9 cellular contexts compared by ENCODE assay signal in genomic region chr19:52397310-52398090, GRCh38. TPM values are rescaled to one million over a fixed set of nuclear protein-coding genes. Genes with fewer than 3 reads are reported as not detected.
DNase-seq lines count a peak whose midpoint lies in the region; TF ChIP-seq lines count a peak whose summit lies in the region.
"Had no signal": no experiment of that assay in that cellular context is flagged by ENCODE, and none has a peak within 500 bp of the region (broad histone marks: within the 10 kb centered on the region; RNA-seq: fewer than 3 reads in every experiment).

Gene ZNF528 (plus strand): TSS chr19:52397849. CDS start chr19:52402014, 4,165 bp downstream.

- POLR2A ChIA-PET in HEK293T (lab: Yijun Ruan, JAX) = no interaction called here

- CTCF ChIA-PET in HEK293T (lab: Yijun Ruan, JAX) = no interaction called here
- CTCF ChIA-PET in Calu3 (lab: Charles Lee) = interaction anchor here (0.6 kb wide), 1 partner anchor 653 kb away, joined by 4 read pairs; no protein-coding TSS in a partner anchor

- no peaks in the 10 kb centered on the region for H3K4me1 Mint-ChIP-seq in Calu3 (ENCODE audit: low read depth, unreplicated experiment)
- H3K4me1 Mint-ChIP-seq: nephron had no signal

- TF ChIP-seq CTCF in choroid plexus epithelial cell (conservative IDR thresholded peaks at IDR 0.05; ENCODE audit: low read depth, low read length) (no peak), Calu3 (IDR thresholded peaks at IDR 0.05; ENCODE audit: unreplicated experiment) (no peak)

- H3K27ac Mint-ChIP-seq in Calu3 (ENCODE audit: unreplicated experiment) = no peak within 1 kb of the TSS
- H3K27ac Mint-ChIP-seq: nephron had no signal

- peak; percentile 73 for DNase-seq in DMS 273 treated with DMSO at 0.1 percent for 48 hours (lab: John Stamatoyannopoulos, UW)
- peak; percentile 36 for DNase-seq in HEK293T (ENCODE audit: extremely low spot score)
- DNase-seq in NCI-H2171 treated with DMSO at 0.1 percent for 48 hours (lab: John Stamatoyannopoulos, UW) = peak; percentile 88
- peak; percentile 97 for DNase-seq in activated CD4-positive, alpha-beta T cell treated with anti-CD3 and anti-CD28 coated beads for 48 hours
- peak; percentile 96 for DNase-seq in choroid plexus epithelial cell (ENCODE audit: low read depth)
- DNase-seq in kidney glomerular epithelial cell (lab: John Stamatoyannopoulos, UW) = peak; percentile 66
- DNase-seq in stimulated activated CD4-positive, alpha-beta T cell treated with anti-CD3 and anti-CD28 coated beads, Interleukin-15, amount 100 ng/mL, for 48 hours (ENCODE audit: low read depth in 2 of 2) = peak; percentile 92 to 94
- DNase-seq in Calu3 = no peak

- peak within 1 kb of the TSS; percentile 86 for H3K4me3 ChIP-seq in choroid plexus epithelial cell (ENCODE audit: low read depth, low read length)

- no peaks in the 10 kb centered on the region for H3K36me3 Mint-ChIP-seq in Calu3 (ENCODE audit: insufficient read depth, unreplicated experiment)

- no TSS peak for BruUV-seq in Calu3 (replicated peaks; lab: Mats Ljungman, UMichigan)

- intact Hi-C loops in Calu3 (cut with micrococcal nuclease; ENCODE audit: unreplicated experiment) = no loop called here

- H3K27me3 Mint-ChIP-seq in Calu3 (ENCODE audit: unreplicated experiment) = no peaks in the 10 kb centered on the region

- no peak within 1 kb of the TSS for H3K4me3 Mint-ChIP-seq in Calu3 (ENCODE audit: low read depth, unreplicated experiment)

- peaks cover 39% of the 10 kb centered on the region for H3K9me3 Mint-ChIP-seq in Calu3 (ENCODE audit: low read depth, unreplicated experiment)

TF ChIP-seq in HEK293T, 16 proteins besides CTCF, POLR2A, EP300 and RAD21:
- TF ChIP-seq FOXA1 (IDR thresholded peaks at IDR 0.05) = no peak
- TF ChIP-seq, protein P1, sequence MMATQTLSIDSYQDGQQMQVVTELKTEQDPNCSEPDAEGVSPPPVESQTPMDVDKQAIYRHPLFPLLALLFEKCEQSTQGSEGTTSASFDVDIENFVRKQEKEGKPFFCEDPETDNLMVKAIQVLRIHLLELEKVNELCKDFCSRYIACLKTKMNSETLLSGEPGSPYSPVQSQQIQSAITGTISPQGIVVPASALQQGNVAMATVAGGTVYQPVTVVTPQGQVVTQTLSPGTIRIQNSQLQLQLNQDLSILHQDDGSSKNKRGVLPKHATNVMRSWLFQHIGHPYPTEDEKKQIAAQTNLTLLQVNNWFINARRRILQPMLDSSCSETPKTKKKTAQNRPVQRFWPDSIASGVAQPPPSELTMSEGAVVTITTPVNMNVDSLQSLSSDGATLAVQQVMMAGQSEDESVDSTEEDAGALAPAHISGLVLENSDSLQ (IDR thresholded peaks at IDR 0.05) = no peak
- no peak for TF ChIP-seq ARNT (IDR thresholded peaks at IDR 0.05)
- TF ChIP-seq NFRKB (IDR thresholded peaks at IDR 0.05) = no peak
- no peak for TF ChIP-seq SP1 (IDR thresholded peaks at IDR 0.05)
- TF ChIP-seq FOXM1 (IDR thresholded peaks at IDR 0.05; ENCODE audit: borderline replicate concordance) = no peak

RNA-seq across cellular contexts. Expression of gene ZNF528, which starts in this region (rescaled TPM):
- not detected in 2 replicates for total RNA-seq in Calu3 (2022)
